Comparison of ENCODE assay signal across 8 cellular contexts in the genomic region with DNA sequence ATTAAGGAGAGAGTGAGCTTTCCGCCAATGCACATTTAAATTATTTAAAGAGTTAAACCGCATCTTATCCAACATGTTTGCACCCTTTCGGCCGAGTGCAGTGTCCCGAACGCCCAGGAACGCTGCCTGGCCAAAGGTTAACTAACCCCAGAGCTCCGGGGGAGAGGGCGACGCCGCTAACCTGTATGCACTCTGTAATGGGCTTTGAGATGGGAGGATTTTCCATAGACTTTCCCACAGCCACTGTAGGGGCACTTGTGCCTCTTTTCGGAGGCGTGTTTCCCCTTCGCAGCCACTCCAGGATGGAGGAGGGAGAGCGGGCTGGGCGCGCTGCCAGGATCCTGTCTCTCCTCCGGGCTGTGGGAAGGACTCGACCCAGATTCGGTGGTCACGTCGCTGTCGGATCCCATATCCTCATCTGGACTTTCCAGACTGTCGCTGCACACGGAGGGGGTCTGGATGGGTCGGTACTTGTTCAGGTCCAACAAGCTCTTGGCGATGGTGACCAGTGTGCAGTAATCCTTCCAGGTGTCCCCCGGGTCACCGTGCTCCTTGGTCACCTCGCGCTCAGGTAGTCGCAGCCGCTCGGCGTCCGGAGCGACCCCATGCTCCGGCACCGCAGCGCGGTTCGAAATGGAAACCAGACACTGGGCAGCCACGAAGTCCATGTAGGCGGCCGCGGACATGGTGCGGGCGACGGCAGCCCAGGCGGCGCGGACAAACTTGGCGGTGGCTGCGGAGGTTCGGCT. TPM values are rescaled to one million over a fixed set of nuclear protein-coding genes. Genes with fewer than 3 reads are reported as not detected.
DNase-seq lines count a peak whose midpoint lies in the region; TF ChIP-seq lines count a peak whose summit lies in the region.

No MANE protein-coding gene starts in this region.

- H3K4me1 ChIP-seq in sigmoid colon, result peaks cover 0 to 55% (median 48%) of the 10 kb centered on the region in 4 donors

- peak overlapping the region; percentile 52 for H3K4me3 ChIP-seq in GM12865 (ENCODE audit: low read depth, low read length)
- H3K4me3 ChIP-seq in iPS-18c (ENCODE audit: insufficient read depth, low read depth, low read length), result peak overlapping the region; percentile 70
- peak overlapping the region; percentile 79 to 96 (median 84) for H3K4me3 ChIP-seq in sigmoid colon

- H3K36me3 ChIP-seq in sigmoid colon, result peaks cover 0 to 8% (median 2%) of the 10 kb centered on the region in 4 donors

- intact Hi-C loops in sigmoid colon (cut with DNase I), result loop anchor here (1.0 to 5.0 kb wide), 3 partner anchors 61 to 351 kb away; no protein-coding TSS in a partner anchor

- peak; percentile 14 to 53 for TF ChIP-seq POLR2A in sigmoid colon (IDR thresholded peaks at IDR 0.05)

- TF ChIP-seq CTCF in GM12865 (IDR thresholded peaks at IDR 0.05; ENCODE audit: insufficient read depth, low read depth, low read length, missing control alignments), result no peak
- TF ChIP-seq CTCF in VCaP (conservative IDR thresholded peaks at IDR 0.05), result no peak
- TF ChIP-seq CTCF in sigmoid colon (IDR thresholded peaks at IDR 0.05), result no peak

- 1% methylated on average over 55 of the region's 55 CpGs for WGBS in sigmoid colon, 2 donors

- no peaks in the 10 kb centered on the region for H3K27me3 ChIP-seq in sigmoid colon

- peak overlapping the region; percentile 85 for H3K27ac ChIP-seq in VCaP
- peak overlapping the region; percentile 98 for H3K27ac ChIP-seq in caudate nucleus (ENCODE audit: low read depth, low read length)
- H3K27ac ChIP-seq in sigmoid colon, result peak overlapping the region; percentile 98 to 100 (median 99)

- H3K9me3 ChIP-seq in iPS-18c (ENCODE audit: control insufficient read depth, insufficient read depth, low read length) (no peaks in the 10 kb centered on the region), sigmoid colon (no peaks in the 10 kb centered on the region)

- peak in 1 of 4 donors; percentile 41 for TF ChIP-seq EP300 in sigmoid colon (IDR thresholded peaks at IDR 0.05)

- DNase-seq in GM12865 (ENCODE audit: low read depth) (no peak), LoVo (ENCODE audit: low spot score) (peak; percentile 38), caudate nucleus (lab: John Stamatoyannopoulos, UW) (peak in 55 of 61 donors; percentile 10 to 84 (median 63)), sigmoid colon (peak; percentile 97), NOMO-1 (lab: John Stamatoyannopoulos, UW; ENCODE audit: unreplicated experiment in 2 of 2) (no peak), MV-4-11 (lab: John Stamatoyannopoulos, UW) (no peak)

RNA-seq across cellular contexts. Expression of a gene that starts 1.6 kb away (rescaled TPM):
- total RNA-seq in sigmoid colon, result 100 to 1,000 TPM; 120 to 184 (median 159) TPM
- polyA plus RNA-seq in sigmoid colon, result 10 to 100 TPM; 20.4 to 23.7 (median 22.0) TPM

Comparison
In these comparisons a context has a peak if more than half of its experiments do, and no peak if none do; other contexts are left out.
1. DNase-seq: peak in LoVo (single experiment), caudate nucleus (55 of 61) and sigmoid colon (single experiment); none in GM12865 (single experiment), NOMO-1 (0 of 2) and MV-4-11 (single experiment).
2. Peak in every context shown above with its lines, with median percentiles within 50 percentile points of each other: H3K4me3 ChIP-seq and H3K27ac ChIP-seq.